8 cellular contexts compared by ENCODE assay signal in genomic region chr19:55258476-55258827, GRCh38. TPM values are rescaled to one million over a fixed set of nuclear protein-coding genes. Genes with fewer than 3 reads are reported as not detected.
DNase-seq lines count a peak whose midpoint lies in the region; ATAC-seq and TF ChIP-seq lines count a peak whose summit lies in the region.

No MANE protein-coding gene starts in this region.

- H3K4me3 Mint-ChIP-seq in chondrocyte (ENCODE audit: unreplicated experiment): peak overlapping the region; percentile 79

- peaks cover 47% of the 10 kb centered on the region for H3K4me1 Mint-ChIP-seq in chondrocyte (ENCODE audit: low read depth)

- peak overlapping the region; percentile 99 for H2BK15ac ChIP-seq in mesenchymal stem cell (ENCODE audit: low read depth, poor library complexity, severe bottlenecking)

- peaks cover 1% of the 10 kb centered on the region for H3K36me3 Mint-ChIP-seq in chondrocyte (ENCODE audit: low read depth)

- H3K9me3 ChIP-seq in SK-N-MC (ENCODE audit: low read depth, low read length) (no peaks in the 10 kb centered on the region), mesenchymal stem cell (ENCODE audit: control insufficient read depth, low read length) (no peaks in the 10 kb centered on the region), suprapubic skin (no peaks in the 10 kb centered on the region)

- H3K27ac ChIP-seq in SK-N-MC (peak overlapping the region; percentile 71), mesenchymal stem cell (ENCODE audit: low read length, poor library complexity, severe bottlenecking) (peak overlapping the region; percentile 85), suprapubic skin (peak overlapping the region; percentile 88)

- H4K8ac ChIP-seq in mesenchymal stem cell (ENCODE audit: low read length): peak overlapping the region; percentile 97

- peak overlapping the region; percentile 63 for H2BK5ac ChIP-seq in mesenchymal stem cell (ENCODE audit: low read depth, low read length, poor library complexity, severe bottlenecking)

- no peak for TF ChIP-seq EP300 in suprapubic skin (IDR thresholded peaks at IDR 0.05)

- WGBS in mesenchymal stem cell: 0% methylated on average over 9 of the region's 53 CpGs
- WGBS in suprapubic skin: no CpG with 5 or more reads among the region's 53 CpGs

- DNase-seq in SK-N-MC (ENCODE audit: low read depth, low spot score) (no peak), chondrocyte (ENCODE audit: low spot score) (no peak), mesenchymal stem cell (peak; percentile 7), suprapubic skin (ENCODE audit: low spot score in 2 of 2) (peak in 1 of 2 donors; percentile 82), NCI-H2107 (lab: John Stamatoyannopoulos, UW) (no peak), pons (ENCODE audit: low spot score) (no peak)

- H3K14ac ChIP-seq in mesenchymal stem cell (ENCODE audit: low read length in 2 of 2): peak overlapping the region in 1 of 2 experiments; percentile 97

- H3K4me3 ChIP-seq in SK-N-MC: peak overlapping the region; percentile 79
- H3K4me3 ChIP-seq in mesenchymal stem cell (ENCODE audit: insufficient read depth in 1 of 2, low read depth in 1 of 2, low read length in 2 of 2): peak overlapping the region; percentile 91 to 95
- peak overlapping the region; percentile 96 for H3K4me3 ChIP-seq in suprapubic skin

- H2BK120ac ChIP-seq in mesenchymal stem cell (ENCODE audit: low read depth, low read length): peak overlapping the region; percentile 88

- peak overlapping the region; percentile 50 to 94 for H3K4ac ChIP-seq in mesenchymal stem cell (ENCODE audit: low read depth in 1 of 2, low read length in 2 of 2)

- TF ChIP-seq POLR2A in suprapubic skin (IDR thresholded peaks at IDR 0.05): no peak

- peak overlapping the region; percentile 93 for H3K9ac ChIP-seq in SK-N-MC (ENCODE audit: insufficient read length)
- H3K9ac ChIP-seq in mesenchymal stem cell (ENCODE audit: low read length): peak overlapping the region; percentile 97

- H3K18ac ChIP-seq in mesenchymal stem cell (ENCODE audit: low read depth in 1 of 2, low read length in 2 of 2): peak overlapping the region; percentile 93 to 96

- peak overlapping the region; percentile 72 for H2AFZ ChIP-seq in mesenchymal stem cell (ENCODE audit: low read depth, low read length)

- peak overlapping the region in 1 of 2 experiments; percentile 85 for H3K23ac ChIP-seq in mesenchymal stem cell (ENCODE audit: low read length in 2 of 2)

- ATAC-seq in GM18498 (IDR thresholded peaks at IDR 0.05; ENCODE audit: unreplicated experiment) (peak; percentile 18), HG02763 (IDR thresholded peaks at IDR 0.05; ENCODE audit: unreplicated experiment) (peak; percentile 17)

- peak overlapping the region; percentile 93 for H4K91ac ChIP-seq in mesenchymal stem cell (ENCODE audit: low read length)

- no peak overlapping the region for H2BK12ac ChIP-seq in mesenchymal stem cell (ENCODE audit: low read length in 2 of 2)

- H2AK5ac ChIP-seq in mesenchymal stem cell (ENCODE audit: low read length, severe bottlenecking): no peak overlapping the region

- peaks cover 2% of the 10 kb centered on the region for H3K79me1 ChIP-seq in mesenchymal stem cell (replicated peaks; ENCODE audit: low read length, poor library complexity, severe bottlenecking)

- H3K4me2 ChIP-seq in mesenchymal stem cell (ENCODE audit: low read length, poor library complexity, severe bottlenecking): peak overlapping the region; percentile 50

- H3K27me3 Mint-ChIP-seq in chondrocyte (ENCODE audit: low read depth): no peaks in the 10 kb centered on the region

- no peak for TF ChIP-seq CTCF in chondrocyte (IDR thresholded peaks at IDR 0.05)
- TF ChIP-seq CTCF in suprapubic skin (IDR thresholded peaks at IDR 0.05): no peak

- no peak overlapping the region for H3K27ac Mint-ChIP-seq in chondrocyte (ENCODE audit: unreplicated experiment)

- H3K36me3 ChIP-seq in SK-N-MC (ENCODE audit: insufficient read depth, low read length) (no peaks in the 10 kb centered on the region; the same call in 1 of the 2 replicates), mesenchymal stem cell (ENCODE audit: control insufficient read depth in 1 of 2, insufficient read depth in 2 of 2, low read depth in 1 of 2, low read length in 2 of 2) (peaks cover 10 to 21% of the 10 kb centered on the region in 2 experiments), suprapubic skin (peaks cover 3% of the 10 kb centered on the region)

- no peaks in the 10 kb centered on the region for H3K9me3 Mint-ChIP-seq in chondrocyte (ENCODE audit: low read depth)

- no peaks in the 10 kb centered on the region for H3K27me3 ChIP-seq in mesenchymal stem cell (ENCODE audit: control insufficient read depth in 1 of 2, insufficient read depth in 1 of 2, low read length in 2 of 2)
- H3K27me3 ChIP-seq in suprapubic skin: no peaks in the 10 kb centered on the region

- H3K4me1 ChIP-seq in mesenchymal stem cell (ENCODE audit: control insufficient read depth, insufficient read depth, low read depth, low read length) (peaks cover 38% of the 10 kb centered on the region), suprapubic skin (peaks cover 53% of the 10 kb centered on the region)

RNA-seq across cellular contexts. Expression of gene PPP6R1, which starts 0.4 kb away (rescaled TPM):
- total RNA-seq in chondrocyte (47.6 to 58.4 TPM (median 49.9 TPM) in 3 replicates), suprapubic skin (10 to 100 TPM; 49.0 to 56.2 (median 51.3) TPM)
- polyA plus RNA-seq in mesenchymal stem cell (2013, experiment 1 of 2): 37.2 TPM
- 37.7 TPM for polyA plus RNA-seq in mesenchymal stem cell (2013, experiment 2 of 2)

RNA-seq across cellular contexts. Expression of gene HSPBP1, which starts 21.5 kb away (rescaled TPM):
- 22.7 to 30.3 TPM (median 24.2 TPM) in 3 replicates for total RNA-seq in chondrocyte
- polyA plus RNA-seq in mesenchymal stem cell (2013, experiment 1 of 2): 21.2 TPM
- polyA plus RNA-seq in mesenchymal stem cell (2013, experiment 2 of 2): 20.6 TPM
- total RNA-seq in suprapubic skin: 10 to 100 TPM; 17.9 to 46.7 (median 36.7) TPM

RNA-seq across cellular contexts. Expression of gene BRSK1, which starts 25.3 kb away (rescaled TPM):
- total RNA-seq in chondrocyte (14.0 to 15.9 TPM (median 15.3 TPM) in 3 replicates), suprapubic skin (1 to 10 TPM in 3 of 4 donors, under 1 TPM in 1; 0.68 to 2.3 (median 1.6) TPM)
- 7.4 TPM for polyA plus RNA-seq in mesenchymal stem cell (2013, experiment 1 of 2)
- 6.1 TPM for polyA plus RNA-seq in mesenchymal stem cell (2013, experiment 2 of 2)

RNA-seq across cellular contexts. Expression of gene TMEM86B, which starts 29.9 kb away (rescaled TPM):
- total RNA-seq in chondrocyte (1.4 to 1.5 TPM (median 1.4 TPM) in 3 replicates), suprapubic skin (1 to 10 TPM; 2.0 to 9.4 (median 4.2) TPM)
- 1.2 TPM for polyA plus RNA-seq in mesenchymal stem cell (2013, experiment 1 of 2)
- 0.90 TPM for polyA plus RNA-seq in mesenchymal stem cell (2013, experiment 2 of 2)

RNA-seq across cellular contexts. Expression of gene PTPRH, which starts 49.2 kb away (rescaled TPM):
- total RNA-seq in chondrocyte (0.42 to 0.54 TPM in 2 of 3 replicates, not detected in the other), suprapubic skin (1 to 10 TPM in 2 of 4 donors, under 1 TPM in 1, not detected in 1; 0.34 to 1.4 (median 1.1) TPM)
- polyA plus RNA-seq in mesenchymal stem cell (2013, experiment 1 of 2): 1.1 TPM
- 1.0 TPM for polyA plus RNA-seq in mesenchymal stem cell (2013, experiment 2 of 2)
